Comparison of ENCODE assay signal across 16 cellular contexts in genomic region chr1:29084196-29084521, GRCh38. TPM values are rescaled to one million over a fixed set of nuclear protein-coding genes. Genes with fewer than 3 reads are reported as not detected.
A peak's percentile ranks its signal among the peaks of the same experiment; 100 is the strongest.
DNase-seq lines count a peak whose midpoint lies in the region; TF ChIP-seq lines count a peak whose summit lies in the region.
"Had no signal": no experiment of that assay in that cellular context is flagged by ENCODE, and none has a peak within 500 bp of the region (broad histone marks: within the 10 kb centered on the region; RNA-seq: fewer than 3 reads in every experiment).

No MANE protein-coding gene starts in this region.

- no peak for DNase-seq in activated naive CD4-positive, alpha-beta T cell treated with anti-CD3 and anti-CD28 coated beads for 36 hours
- no peak for DNase-seq in activated naive CD4-positive, alpha-beta T cell treated with Interleukin-2 at 50 U/mL for 16 hours
- DNase-seq in LNCaP clone FGC (ENCODE audit: low read depth) (peak; percentile 59), immature natural killer cell (no peak), uterus (no peak), NK-92 (lab: John Stamatoyannopoulos, UW; ENCODE audit: unreplicated experiment) (no peak)
- no peak for DNase-seq in CD8-positive, alpha-beta memory T cell
- DNase-seq: AML-193, Karpas-422, MM.1S, NCI-H1092 treated with DMSO at 0.1 percent for 48 hours, NCI-H1694, RPMI8226, SIG-M5 had no signal

- H3K4me1 ChIP-seq in uterus = no peaks in the 10 kb centered on the region
- no peaks in the 10 kb centered on the region for H3K4me1 ChIP-seq in CD8-positive, alpha-beta memory T cell (ENCODE audit: insufficient read depth, low read length)

- peaks cover 15% of the 10 kb centered on the region for H3K4me1 Mint-ChIP-seq in activated naive CD4-positive, alpha-beta T cell treated with anti-CD3 and anti-CD28 coated beads for 36 hours (ENCODE audit: low read depth)
- peaks cover 0 to 12% of the 10 kb centered on the region in 2 donors for H3K4me1 Mint-ChIP-seq in immature natural killer cell
- peaks cover 0 to 5% (median 0%) of the 10 kb centered on the region in 3 donors for H3K4me1 Mint-ChIP-seq in CD8-positive, alpha-beta memory T cell
- H3K4me1 Mint-ChIP-seq: CD14-positive monocyte had no signal

- POLR2A ChIA-PET in CD8-positive, alpha-beta memory T cell (lab: Charles Lee) = no interaction called here

- H3K9me3 Mint-ChIP-seq in activated naive CD4-positive, alpha-beta T cell treated with anti-CD3 and anti-CD28 coated beads for 36 hours = no peaks in the 10 kb centered on the region
- no peaks in the 10 kb centered on the region for H3K9me3 Mint-ChIP-seq in immature natural killer cell
- no peaks in the 10 kb centered on the region for H3K9me3 Mint-ChIP-seq in CD8-positive, alpha-beta memory T cell
- H3K9me3 Mint-ChIP-seq: CD14-positive monocyte had no signal

- peaks cover 7% of the 10 kb centered on the region for H3K36me3 Mint-ChIP-seq in activated naive CD4-positive, alpha-beta T cell treated with anti-CD3 and anti-CD28 coated beads for 36 hours (ENCODE audit: low read depth)
- H3K36me3 Mint-ChIP-seq in immature natural killer cell = no peaks in the 10 kb centered on the region
- peaks cover 0 to 57% (median 3%) of the 10 kb centered on the region in 3 donors for H3K36me3 Mint-ChIP-seq in CD8-positive, alpha-beta memory T cell

- no peaks in the 10 kb centered on the region for H3K27me3 ChIP-seq in uterus
- H3K27me3 ChIP-seq in CD8-positive, alpha-beta memory T cell (ENCODE audit: insufficient read depth, low read length, poor library complexity, severe bottlenecking) = no peaks in the 10 kb centered on the region

- H3K27ac Mint-ChIP-seq in activated naive CD4-positive, alpha-beta T cell treated with anti-CD3 and anti-CD28 coated beads for 36 hours = peak overlapping the region; percentile 69
- H3K27ac Mint-ChIP-seq in immature natural killer cell = peak overlapping the region in 4 of 6 donors; percentile 4 to 55 (median 20)
- peak overlapping the region in 3 of 8 donors; percentile 6 to 88 (median 23) for H3K27ac Mint-ChIP-seq in CD8-positive, alpha-beta memory T cell
- H3K27ac Mint-ChIP-seq: CD14-positive monocyte had no signal

- H3K4me3 Mint-ChIP-seq in activated naive CD4-positive, alpha-beta T cell treated with anti-CD3 and anti-CD28 coated beads for 36 hours = no peak overlapping the region
- H3K4me3 Mint-ChIP-seq in immature natural killer cell = no peak overlapping the region
- H3K4me3 Mint-ChIP-seq in CD8-positive, alpha-beta memory T cell = no peak overlapping the region
- H3K4me3 Mint-ChIP-seq: CD14-positive monocyte had no signal

- no peaks in the 10 kb centered on the region for H3K36me3 ChIP-seq in uterus
- H3K36me3 ChIP-seq in CD8-positive, alpha-beta memory T cell (ENCODE audit: insufficient read depth, low read length) = peaks cover 5% of the 10 kb centered on the region

- no peaks in the 10 kb centered on the region for H3K9me3 ChIP-seq in uterus
- no peaks in the 10 kb centered on the region for H3K9me3 ChIP-seq in CD8-positive, alpha-beta memory T cell (ENCODE audit: low read length)

- CTCF ChIA-PET in activated naive CD4-positive, alpha-beta T cell treated with anti-CD3 and anti-CD28 coated beads for 36 hours (lab: Charles Lee) = interaction anchor here (0.6 to 1.0 kb wide), 2 partner anchors 24 to 118 kb away, joined by 3 to 4 read pairs; no protein-coding TSS in a partner anchor
- CTCF ChIA-PET in CD8-positive, alpha-beta memory T cell (lab: Charles Lee) = no interaction called here

- intact Hi-C loops in activated naive CD4-positive, alpha-beta T cell treated with anti-CD3 and anti-CD28 coated beads for 36 hours (cut with micrococcal nuclease) = no loop called here
- intact Hi-C loops in uterus (cut with DNase I; ENCODE audit: low total_unique reads) = no loop called here

- H3K27me3 Mint-ChIP-seq in activated naive CD4-positive, alpha-beta T cell treated with anti-CD3 and anti-CD28 coated beads for 36 hours (ENCODE audit: low read depth) = no peaks in the 10 kb centered on the region
- peaks cover 0 to 5% (median 0%) of the 10 kb centered on the region in 3 donors for H3K27me3 Mint-ChIP-seq in immature natural killer cell (ENCODE audit: low read depth in 3 of 3)
- H3K27me3 Mint-ChIP-seq in CD8-positive, alpha-beta memory T cell = no peaks in the 10 kb centered on the region

- TF ChIP-seq CTCF in LNCaP clone FGC (IDR thresholded peaks at IDR 0.05; ENCODE audit: control insufficient read depth, extremely low read depth, insufficient read depth) = no peak
- TF ChIP-seq CTCF in uterus (IDR thresholded peaks at IDR 0.05) = no peak

- peak overlapping the region; percentile 90 to 91 for H3K27ac ChIP-seq in uterus
- no peak overlapping the region for H3K27ac ChIP-seq in CD8-positive, alpha-beta memory T cell (ENCODE audit: low read depth, low read length)

- no peak for TF ChIP-seq POLR2A in uterus (IDR thresholded peaks at IDR 0.05)

- H3K4me3 ChIP-seq in LNCaP clone FGC (ENCODE audit: low read depth, low read length) = no peak overlapping the region
- no peak overlapping the region for H3K4me3 ChIP-seq in uterus
- no peak overlapping the region for H3K4me3 ChIP-seq in CD8-positive, alpha-beta memory T cell (ENCODE audit: low read length)

RNA-seq across cellular contexts. Expression of gene TMEM200B, which starts 39.5 kb away (rescaled TPM):
- 1 to 10 TPM; 2.6 to 2.7 TPM for total RNA-seq in activated naive CD4-positive, alpha-beta T cell treated with anti-CD3 and anti-CD28 coated beads for 36 hours
- polyA plus RNA-seq in immature natural killer cell = not detected
- 10 to 100 TPM; 31.3 to 67.5 (median 41.9) TPM for total RNA-seq in uterus
- under 1 TPM; 0.31 to 0.38 TPM for total RNA-seq in CD8-positive, alpha-beta memory T cell
- polyA plus RNA-seq in CD8-positive, alpha-beta memory T cell = 0.12 TPM
- total RNA-seq: HT-29 had no signal
- polyA plus RNA-seq: CD14-positive monocyte had no signal

Comparison
In these comparisons a context has a peak if more than half of its experiments do, and no peak if none do; other contexts are left out.
1. RNA of gene TMEM200B, which starts 39.5 kb away (total RNA-seq): 31.3 to 67.5 TPM in uterus; 2.6 to 2.7 TPM in activated naive CD4-positive, alpha-beta T cell treated with anti-CD3 and anti-CD28 coated beads for 36 hours and 0.31 to 0.38 TPM in CD8-positive, alpha-beta memory T cell; every median in the first group is over 4 times any median in the second.